Comparison of ENCODE assay signal across 10 cellular contexts in the genomic region with DNA sequence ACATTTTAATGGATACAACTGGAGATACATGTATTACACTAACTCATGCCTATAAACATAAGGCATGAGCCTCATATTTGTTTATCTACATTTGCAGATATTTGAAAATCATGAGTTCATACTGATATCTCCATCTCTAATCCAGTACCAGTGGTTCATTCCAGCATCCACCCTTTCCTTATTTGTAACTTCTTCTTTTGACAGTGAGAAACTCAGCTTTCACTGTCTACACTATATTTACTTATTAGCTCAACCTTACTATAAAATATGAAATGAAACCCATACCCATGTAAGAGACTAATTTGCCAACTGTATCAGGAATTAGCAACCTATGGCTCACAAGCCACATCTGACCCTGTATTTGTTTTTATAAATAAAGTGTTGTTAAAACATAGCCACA.
DNase-seq lines count a peak whose midpoint lies in the region; ATAC-seq and TF ChIP-seq lines count a peak whose summit lies in the region.
"Had no signal": no experiment of that assay in that cellular context is flagged by ENCODE, and none has a peak within 500 bp of the region (broad histone marks: within the 10 kb centered on the region; RNA-seq: fewer than 3 reads in every experiment).

No MANE protein-coding gene starts in this region.

- no peaks in the 10 kb centered on the region for H3K27me3 Mint-ChIP-seq in activated naive CD4-positive, alpha-beta T cell treated with anti-CD3 and anti-CD28 coated beads, Interleukin-2, amount 10 ng/mL, durations not matched to agents 7 days and 5 days

- H3K36me3 Mint-ChIP-seq in activated naive CD4-positive, alpha-beta T cell treated with anti-CD3 and anti-CD28 coated beads, Interleukin-2, amount 10 ng/mL, durations not matched to agents 7 days and 5 days: peaks cover 6% of the 10 kb centered on the region
- peaks cover 0 to 10% of the 10 kb centered on the region in 2 donors for H3K36me3 Mint-ChIP-seq in activated naive CD4-positive, alpha-beta T cell treated with anti-CD3 and anti-CD28 coated beads, Interleukin-2, amount 50 U/mL, for 72 hours

- H3K4me1 ChIP-seq in mammary epithelial cell (ENCODE audit: insufficient read depth, low read length) (peaks cover 9% of the 10 kb centered on the region), upper lobe of right lung (no peaks in the 10 kb centered on the region)

- peaks cover 2% of the 10 kb centered on the region for H3K9me3 Mint-ChIP-seq in activated naive CD4-positive, alpha-beta T cell treated with anti-CD3 and anti-CD28 coated beads, Interleukin-2, amount 10 ng/mL, durations not matched to agents 7 days and 5 days
- peaks cover 0 to 4% of the 10 kb centered on the region in 2 donors for H3K9me3 Mint-ChIP-seq in activated naive CD4-positive, alpha-beta T cell treated with anti-CD3 and anti-CD28 coated beads, Interleukin-2, amount 50 U/mL, for 72 hours

- dilution Hi-C loops in mammary epithelial cell (cut with HindIII; ENCODE audit: low sequenced_read_pairs): no loop called here

- H4K20me1 ChIP-seq in mammary epithelial cell (ENCODE audit: insufficient read depth, low read length): no peaks in the 10 kb centered on the region
- H4K20me1 ChIP-seq: BLaER1 treated with 17β-estradiol and CSF1 and Interleukin-3, amounts not matched to agents 10 nM and 100 nM had no signal

- H2AFZ ChIP-seq in mammary epithelial cell (ENCODE audit: low read depth, low read length): peak overlapping the region; percentile 17

- H3K79me2 ChIP-seq in mammary epithelial cell (ENCODE audit: insufficient read depth, low read length): no peaks in the 10 kb centered on the region

- CTCF ChIA-PET in activated naive CD4-positive, alpha-beta T cell treated with anti-CD3 and anti-CD28 coated beads, Interleukin-2, amount 10 ng/mL, durations not matched to agents 7 days and 5 days (lab: Charles Lee): interaction anchor here (1.0 kb wide), 1 partner anchor 31 kb away, joined by 3 read pairs; no protein-coding TSS in a partner anchor
- CTCF ChIA-PET in mammary epithelial cell (lab: Charles Lee; ENCODE audit: low non-redundant PET): no interaction called here

- H3K27ac ChIP-seq in HL-60 (replicated peaks) (peak overlapping the region; percentile 53), mammary epithelial cell (ENCODE audit: insufficient read depth, low read depth, low read length) (peak overlapping the region; percentile 71), upper lobe of right lung (no peak overlapping the region)

- H3K4me3 Mint-ChIP-seq in activated naive CD4-positive, alpha-beta T cell treated with anti-CD3 and anti-CD28 coated beads, Interleukin-2, amount 10 ng/mL, durations not matched to agents 7 days and 5 days: no peak overlapping the region

- ATAC-seq in activated naive CD4-positive, alpha-beta T cell treated with anti-CD3 and anti-CD28 coated beads, Interleukin-2, amount 50 U/mL, for 72 hours: no peak
- ATAC-seq in upper lobe of right lung (peak; percentile 27), HG03097 (IDR thresholded peaks at IDR 0.05; ENCODE audit: low FRiP score, unreplicated experiment) (no peak), Right ventricle myocardium superior (ENCODE audit: poor library complexity) (no peak)

- H3K9me3 ChIP-seq in mammary epithelial cell (replicated peaks; ENCODE audit: insufficient read depth, low read length): no peaks in the 10 kb centered on the region
- H3K9me3 ChIP-seq in upper lobe of right lung: no peaks in the 10 kb centered on the region
- H3K9me3 ChIP-seq: BLaER1 treated with 17β-estradiol and CSF1 and Interleukin-3, amounts not matched to agents 10 nM and 100 nM had no signal

- peak overlapping the region; percentile 84 for H3K27ac Mint-ChIP-seq in activated naive CD4-positive, alpha-beta T cell treated with anti-CD3 and anti-CD28 coated beads, Interleukin-2, amount 10 ng/mL, durations not matched to agents 7 days and 5 days
- peak overlapping the region in 1 of 2 donors; percentile 84 for H3K27ac Mint-ChIP-seq in activated naive CD4-positive, alpha-beta T cell treated with anti-CD3 and anti-CD28 coated beads, Interleukin-2, amount 50 U/mL, for 72 hours

- H3K4me2 ChIP-seq in mammary epithelial cell (ENCODE audit: insufficient read depth, low read depth, low read length): peak overlapping the region; percentile 51

- H3K36me3 ChIP-seq in mammary epithelial cell (ENCODE audit: insufficient read depth, low read length) (no peaks in the 10 kb centered on the region), upper lobe of right lung (no peaks in the 10 kb centered on the region)
- H3K36me3 ChIP-seq: BLaER1 treated with 17β-estradiol and CSF1 and Interleukin-3, amounts not matched to agents 10 nM and 100 nM had no signal

- H3K4me3 ChIP-seq in HL-60 (replicated peaks; ENCODE audit: insufficient read depth, low read length) (no peak overlapping the region), mammary epithelial cell (replicated peaks in 1 of 3; ENCODE audit: insufficient read depth in 1 of 3, low read depth in 2 of 3, low read length in 3 of 3) (no peak overlapping the region), upper lobe of right lung (peak overlapping the region; percentile 1)

- BruUV-seq in mammary epithelial cell (replicated peaks; lab: Mats Ljungman, UMichigan): no TSS peak

- no peaks in the 10 kb centered on the region for H3K27me3 ChIP-seq in HL-60 (ENCODE audit: insufficient read depth, poor library complexity, severe bottlenecking)
- H3K27me3 ChIP-seq in mammary epithelial cell (ENCODE audit: insufficient read depth, low read length): no peaks in the 10 kb centered on the region
- no peaks in the 10 kb centered on the region for H3K27me3 ChIP-seq in upper lobe of right lung
- H3K27me3 ChIP-seq: BLaER1 treated with 17β-estradiol and CSF1 and Interleukin-3, amounts not matched to agents 10 nM and 100 nM had no signal

- peaks cover 27% of the 10 kb centered on the region for H3K4me1 Mint-ChIP-seq in activated naive CD4-positive, alpha-beta T cell treated with anti-CD3 and anti-CD28 coated beads, Interleukin-2, amount 10 ng/mL, durations not matched to agents 7 days and 5 days

- TF ChIP-seq CTCF in HL-60 (IDR thresholded peaks at IDR 0.05; ENCODE audit: insufficient read depth, low read length) (no peak), mammary epithelial cell (conservative IDR thresholded peaks at IDR 0.05 in 1 of 2, IDR thresholded peaks at IDR 0.05 in 1 of 2; ENCODE audit: extremely low read depth in 1 of 2, insufficient read depth in 1 of 2, low read depth in 1 of 2, low read length in 2 of 2) (no peak), upper lobe of right lung (IDR thresholded peaks at IDR 0.05) (no peak)

- H3K9ac ChIP-seq in mammary epithelial cell (ENCODE audit: insufficient read depth, low read length): no peak overlapping the region

- intact Hi-C loops in mammary epithelial cell (cut with micrococcal nuclease) (no loop called here), upper lobe of right lung (cut with DNase I) (no loop called here), Right ventricle myocardium superior (cut with DNase I) (no loop called here)

- in situ Hi-C loops in mammary epithelial cell (cut with MboI; ENCODE audit: low sequenced_read_pairs in 2 of 2): loop anchor here in 1 of 2 donors (25.0 kb wide), 1 partner anchor 443 kb away; no protein-coding TSS in a partner anchor

- no peak for DNase-seq in activated naive CD4-positive, alpha-beta T cell treated with anti-CD3 and anti-CD28 coated beads, Interleukin-2, amount 10 ng/mL, durations not matched to agents 7 days and 5 days
- DNase-seq in activated naive CD4-positive, alpha-beta T cell treated with anti-CD3 and anti-CD28 coated beads, Interleukin-2, amount 50 U/mL, for 72 hours (ENCODE audit: low spot score in 2 of 2): no peak
- DNase-seq in HL-60 (ENCODE audit: low read depth in 1 of 2, low spot score in 1 of 2) (no peak), mammary epithelial cell (no peak), upper lobe of right lung (no peak), DMS 273 treated with DMSO at 0.1 percent for 48 hours (lab: John Stamatoyannopoulos, UW) (no peak), Right ventricle myocardium superior (no peak)
- DNase-seq: NCI-H69 had no signal
